16 cellular contexts compared by ENCODE assay signal in the genomic region with DNA sequence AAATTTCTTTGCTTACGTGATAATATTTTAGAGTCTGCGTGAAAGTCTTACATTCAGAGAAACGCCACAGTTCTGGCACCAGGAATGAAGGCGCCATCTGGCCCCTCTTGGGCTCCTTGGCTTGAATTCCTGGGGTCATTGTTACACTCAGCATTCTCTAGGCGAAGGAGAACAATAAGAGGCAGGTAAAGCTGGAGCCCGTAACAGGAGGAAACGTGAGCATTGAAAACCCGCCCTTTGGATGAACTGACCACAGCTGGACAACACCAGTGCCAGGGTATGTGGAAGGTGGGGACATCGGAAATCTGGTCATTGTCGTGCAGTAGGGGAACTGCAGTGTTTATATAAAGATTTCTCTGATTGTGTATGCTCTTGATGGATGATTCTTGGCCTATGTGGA.
"Had no signal": no experiment of that assay in that cellular context is flagged by ENCODE, and none has a peak within 500 bp of the region (broad histone marks: within the 10 kb centered on the region; RNA-seq: fewer than 3 reads in every experiment).

No MANE protein-coding gene starts in this region.

- H3K27me3 ChIP-seq: breast epithelium, hepatocyte had no signal

- FAIRE-seq: colon, frontal cortex had no signal

- DNase-seq: activated CD4-positive, alpha-beta memory T cell treated with anti-CD3 and anti-CD28 coated beads for 36 hours; activated CD4-positive, alpha-beta T cell treated with anti-CD3 and anti-CD28 coated beads for 1 hour; activated gamma-delta T cell; activated naive CD8-positive, alpha-beta T cell treated with anti-CD3 and anti-CD28 coated beads for 36 hours; activated T-cell treated with anti-CD3 and anti-CD28 coated beads, Interleukin-2, amount 50 U/mL, for 48 hours; effector CD4-positive, alpha-beta T cell; nephron progenitor cell; psoas muscle; stimulated activated CD4-positive, alpha-beta T cell treated with anti-CD3 and anti-CD28 coated beads, Interleukin-4, amount 100 ng/mL, for 1 hour; stimulated activated CD8-positive, alpha-beta memory T cell treated with anti-CD3 and anti-CD28 coated beads, Interleukin-4, amount 100 ng/mL, for 48 hours; T-helper 9 cell had no signal

- H3K27ac ChIP-seq: hepatocyte, thoracic aorta had no signal

- H3K36me3 ChIP-seq: breast epithelium, thoracic aorta had no signal

- H3K4me1 ChIP-seq: breast epithelium, psoas muscle had no signal

- H3K4me3 ChIP-seq: breast epithelium, hepatocyte, psoas muscle, thoracic aorta had no signal

- H3K9me3 ChIP-seq: breast epithelium, psoas muscle, thoracic aorta had no signal
